14 cellular contexts compared by ENCODE assay signal in genomic region chrX:20063716-20064351, GRCh38. TPM values are rescaled to one million over a fixed set of nuclear protein-coding genes. Genes with fewer than 3 reads are reported as not detected.
DNase-seq lines count a peak whose midpoint lies in the region; ATAC-seq and TF ChIP-seq lines count a peak whose summit lies in the region.
"Had no signal": no experiment of that assay in that cellular context is flagged by ENCODE, and none has a peak within 500 bp of the region (broad histone marks: within the 10 kb centered on the region; RNA-seq: fewer than 3 reads in every experiment).

No MANE protein-coding gene starts in this region.

- H3K79me2 ChIP-seq in OCI-LY1 (ENCODE audit: insufficient read depth, low read length): no peaks in the 10 kb centered on the region

- in situ Hi-C loops in G401 (cut with HindIII; ENCODE audit: low sequenced_read_pairs): no loop called here

- POLR2A ChIA-PET in A673 (lab: Charles Lee; ENCODE audit: low non-redundant PET): interaction anchor here (0.7 kb wide), 1 partner anchor 260 kb away, joined by 3 read pairs; no protein-coding TSS in a partner anchor

- CTCF ChIA-PET in A673 (lab: Charles Lee): interaction anchor here (0.6 kb wide), 1 partner anchor 159 kb away, joined by 3 read pairs; no protein-coding TSS in a partner anchor

- no peaks in the 10 kb centered on the region for H3K9me2 ChIP-seq in OCI-LY1 (ENCODE audit: low read depth, low read length)

- BruUV-seq in A673 (replicated peaks; lab: Mats Ljungman, UMichigan): no TSS peak

- DNase-seq in A673 (ENCODE audit: low spot score) (no peak), ELR (ENCODE audit: low read depth) (peak; percentile 35), fibroblast of peridontal ligament (ENCODE audit: extremely low read depth) (peak; percentile 2), HPDE6-E6E7 (ENCODE audit: extremely low spot score) (no peak), HT-29 (ENCODE audit: low spot score) (no peak), G401 (ENCODE audit: low spot score) (no peak)
- DNase-seq: activated gamma-delta T cell; DMS153; naive thymus-derived CD8-positive, alpha-beta T cell; NCI-H1694 treated with DMSO at 0.1 percent for 48 hours; PC-9 had no signal

- no peak overlapping the region for H2AFZ ChIP-seq in OCI-LY1 (ENCODE audit: low read length)
- H2AFZ ChIP-seq: PC-9 had no signal

- ATAC-seq in HG03565 (IDR thresholded peaks at IDR 0.05; ENCODE audit: unreplicated experiment): no peak
- ATAC-seq: naive thymus-derived CD8-positive, alpha-beta T cell had no signal

- no peaks in the 10 kb centered on the region for H3F3A ChIP-seq in OCI-LY1 (ENCODE audit: insufficient read depth, low read length)

- H3K4me1 ChIP-seq in A673 (ENCODE audit: insufficient read depth, low read length, poor library complexity, severe bottlenecking): peaks cover 7% of the 10 kb centered on the region
- H3K4me1 ChIP-seq in OCI-LY1 (ENCODE audit: insufficient read depth, low read length, severe bottlenecking): peaks cover 48% of the 10 kb centered on the region

- H3K9ac ChIP-seq in OCI-LY1 (ENCODE audit: low read length): no peak overlapping the region

- H3K4me3 ChIP-seq in A673 (ENCODE audit: low read depth, low read length, poor library complexity, severe bottlenecking) (no peak overlapping the region), OCI-LY1 (ENCODE audit: low read depth, low read length, poor library complexity, severe bottlenecking) (no peak overlapping the region)
- H3K4me3 ChIP-seq: PC-9, thoracic aorta had no signal

- H3K36me3 ChIP-seq in A673 (ENCODE audit: insufficient read depth, low read length, poor library complexity, severe bottlenecking) (no peaks in the 10 kb centered on the region), OCI-LY1 (ENCODE audit: insufficient read depth, low read length) (no peaks in the 10 kb centered on the region)
- H3K36me3 ChIP-seq: thoracic aorta had no signal

- H3K27me3 ChIP-seq in A673 (replicated peaks; ENCODE audit: insufficient read depth, low read depth, low read length, poor library complexity): no peaks in the 10 kb centered on the region
- H3K27me3 ChIP-seq in OCI-LY1 (ENCODE audit: insufficient read depth, low read length): no peaks in the 10 kb centered on the region

- no peaks in the 10 kb centered on the region for H3K9me3 ChIP-seq in A673 (ENCODE audit: low read depth, low read length, poor library complexity, severe bottlenecking)
- no peaks in the 10 kb centered on the region for H3K9me3 ChIP-seq in OCI-LY1 (ENCODE audit: low read length)
- H3K9me3 ChIP-seq: thoracic aorta had no signal

- H3K4me2 ChIP-seq in OCI-LY1 (ENCODE audit: low read length): no peak overlapping the region; the same call in 1 of the 2 replicates
- H3K4me2 ChIP-seq: PC-9 had no signal

- H3K27ac ChIP-seq in A673 (ENCODE audit: low read depth, low read length, poor library complexity, severe bottlenecking): no peak overlapping the region
- H3K27ac ChIP-seq in OCI-LY1 (ENCODE audit: low read depth, low read length, poor library complexity, severe bottlenecking): no peak overlapping the region
- H3K27ac ChIP-seq: PC-9, thoracic aorta had no signal

- intact Hi-C loops in A673 (cut with micrococcal nuclease; ENCODE audit: unreplicated experiment): loop anchor here (5.0 to 10.0 kb wide), 2 partner anchors 327 to 469 kb away; no protein-coding TSS in a partner anchor

- TF ChIP-seq CTCF in A673 (conservative IDR thresholded peaks at IDR 0.05; ENCODE audit: low read depth, low read length) (peak; percentile 51), OCI-LY1 (IDR thresholded peaks at IDR 0.05; ENCODE audit: low read length) (peak; percentile 53; the same call in 1 of the 2 replicates)

- no peaks in the 10 kb centered on the region for H4K20me1 ChIP-seq in OCI-LY1 (ENCODE audit: insufficient read depth, low read length)

RNA-seq across cellular contexts. Expression of gene MAP7D2, which starts 52.9 kb away (rescaled TPM):
- total RNA-seq in A673 (2021): 0.83 and 1.2 TPM in 2 replicates
- 0.03 TPM in 1 of 2 replicates, not detected in the other for total RNA-seq in HT-29 (2014; rRNA removed; shearing (Covaris generic))
- not detected in 2 replicates for total RNA-seq in G401 (2014; rRNA removed; shearing (Covaris generic))
- total RNA-seq: PC-9 had no signal

Comparison
In these comparisons a context has a peak if more than half of its experiments do, and no peak if none do; other contexts are left out.
1. DNase-seq: peak in ELR (single experiment) and fibroblast of peridontal ligament (single experiment); none in A673 (single experiment), HPDE6-E6E7 (single experiment), HT-29 (single experiment) and G401 (single experiment).